ENCODE assay signal across 8 cellular contexts in genomic region chr22:46592390-46592872, GRCh38. TPM values are rescaled to one million over a fixed set of nuclear protein-coding genes. Genes with fewer than 3 reads are reported as not detected.
DNase-seq lines count a peak whose midpoint lies in the region; ATAC-seq and TF ChIP-seq lines count a peak whose summit lies in the region.

No MANE protein-coding gene starts in this region.

- ATAC-seq in HG03097 (IDR thresholded peaks at IDR 0.05; ENCODE audit: low FRiP score, unreplicated experiment), result peak; percentile 32
- no peak for ATAC-seq in WTC11
- no peak for ATAC-seq in GM19328 (IDR thresholded peaks at IDR 0.05; ENCODE audit: unreplicated experiment)

- DNase-seq in GM04504 (ENCODE audit: low read depth) (peak; percentile 31), WTC11 (ENCODE audit: low spot score) (no peak), fibroblast of gingiva (ENCODE audit: low read depth) (peak; percentile 35), skeletal muscle cell (ENCODE audit: low read depth) (peak; percentile 53), 8988T (no peak), glutamatergic neuron (no peak)

- H3K4me3 ChIP-seq in skeletal muscle cell (ENCODE audit: low read depth, low read length), result peak overlapping the region; percentile 36

- peaks cover 20% of the 10 kb centered on the region for H3K4me1 Mint-ChIP-seq in WTC11
- peaks cover 12% of the 10 kb centered on the region for H3K4me1 Mint-ChIP-seq in glutamatergic neuron (ENCODE audit: low read depth, unreplicated experiment)

- H3K36me3 Mint-ChIP-seq in WTC11 (no peaks in the 10 kb centered on the region), glutamatergic neuron (ENCODE audit: unreplicated experiment) (no peaks in the 10 kb centered on the region)

- H3K27ac Mint-ChIP-seq in WTC11 (0 out of 2 replicates have a peak overlapping the region, but pooled peaks have one; percentile 41), glutamatergic neuron (ENCODE audit: unreplicated experiment) (no peak overlapping the region)

- POLR2A ChIA-PET in WTC11 (lab: Charles Lee), result no interaction called here

- CTCF ChIA-PET in WTC11 (lab: Charles Lee), result interaction anchor here (0.9 kb wide), 1 partner anchor 29 kb away, joined by 3 read pairs; no protein-coding TSS in a partner anchor

- no peak overlapping the region for H3K4me3 Mint-ChIP-seq in WTC11
- H3K4me3 Mint-ChIP-seq in glutamatergic neuron (ENCODE audit: unreplicated experiment), result no peak overlapping the region

- H3K9me3 Mint-ChIP-seq in WTC11 (no peaks in the 10 kb centered on the region), glutamatergic neuron (ENCODE audit: unreplicated experiment) (no peaks in the 10 kb centered on the region)

- H3K27me3 Mint-ChIP-seq in WTC11 (ENCODE audit: low read depth) (no peaks in the 10 kb centered on the region), glutamatergic neuron (ENCODE audit: unreplicated experiment) (peaks cover 5% of the 10 kb centered on the region)

- TF ChIP-seq CTCF in WTC11 (IDR thresholded peaks at IDR 0.05), result no peak
- TF ChIP-seq CTCF in glutamatergic neuron (IDR thresholded peaks at IDR 0.05; ENCODE audit: partially characterized antibody, unreplicated experiment), result no peak

TF ChIP-seq in WTC11, 78 proteins besides CTCF, POLR2A, EP300 and RAD21:
- TF ChIP-seq, protein P1, sequence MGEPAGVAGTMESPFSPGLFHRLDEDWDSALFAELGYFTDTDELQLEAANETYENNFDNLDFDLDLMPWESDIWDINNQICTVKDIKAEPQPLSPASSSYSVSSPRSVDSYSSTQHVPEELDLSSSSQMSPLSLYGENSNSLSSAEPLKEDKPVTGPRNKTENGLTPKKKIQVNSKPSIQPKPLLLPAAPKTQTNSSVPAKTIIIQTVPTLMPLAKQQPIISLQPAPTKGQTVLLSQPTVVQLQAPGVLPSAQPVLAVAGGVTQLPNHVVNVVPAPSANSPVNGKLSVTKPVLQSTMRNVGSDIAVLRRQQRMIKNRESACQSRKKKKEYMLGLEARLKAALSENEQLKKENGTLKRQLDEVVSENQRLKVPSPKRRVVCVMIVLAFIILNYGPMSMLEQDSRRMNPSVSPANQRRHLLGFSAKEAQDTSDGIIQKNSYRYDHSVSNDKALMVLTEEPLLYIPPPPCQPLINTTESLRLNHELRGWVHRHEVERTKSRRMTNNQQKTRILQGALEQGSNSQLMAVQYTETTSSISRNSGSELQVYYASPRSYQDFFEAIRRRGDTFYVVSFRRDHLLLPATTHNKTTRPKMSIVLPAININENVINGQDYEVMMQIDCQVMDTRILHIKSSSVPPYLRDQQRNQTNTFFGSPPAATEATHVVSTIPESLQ (CRISPR knock-in tag; IDR thresholded peaks at IDR 0.05), result no peak
- TF ChIP-seq JAZF1 (CRISPR knock-in tag; IDR thresholded peaks at IDR 0.05), result no peak
- no peak for TF ChIP-seq ZNF281 (CRISPR knock-in tag; IDR thresholded peaks at IDR 0.05)
- TF ChIP-seq E2F4 (CRISPR knock-in tag; IDR thresholded peaks at IDR 0.05; ENCODE audit: borderline replicate concordance, low read depth), result no peak
- TF ChIP-seq SP1 (CRISPR knock-in tag; conservative IDR thresholded peaks at IDR 0.05), result no peak
- TF ChIP-seq TEAD4 (CRISPR knock-in tag; IDR thresholded peaks at IDR 0.05), result no peak
- no peak for TF ChIP-seq FOXJ3 (CRISPR knock-in tag; IDR thresholded peaks at IDR 0.05; ENCODE audit: borderline replicate concordance)
- no peak for TF ChIP-seq TP53 (CRISPR knock-in tag; IDR thresholded peaks at IDR 0.05)
- no peak for TF ChIP-seq ZNF219 (CRISPR knock-in tag; IDR thresholded peaks at IDR 0.05; ENCODE audit: borderline replicate concordance)
- TF ChIP-seq SMAD3 (CRISPR knock-in tag; IDR thresholded peaks at IDR 0.05; ENCODE audit: borderline replicate concordance), result no peak
- no peak for TF ChIP-seq NFATC4 (CRISPR knock-in tag; IDR thresholded peaks at IDR 0.05)

RNA-seq across cellular contexts. Expression of gene GRAMD4, which starts 27.8 kb away (rescaled TPM):
- 32.8 to 41.0 TPM (median 33.1 TPM) in 3 replicates for total RNA-seq in WTC11 (2021)
- 85.7 TPM for total RNA-seq in glutamatergic neuron (ENCODE audit: unreplicated experiment)

RNA-seq across cellular contexts. Expression of gene CELSR1, which starts 55.0 kb away (rescaled TPM):
- total RNA-seq in WTC11 (2021) (16.8 to 20.8 TPM (median 19.9 TPM) in 3 replicates), glutamatergic neuron (ENCODE audit: unreplicated experiment) (0.27 TPM)

Comparison
In these comparisons a context has a peak if more than half of its experiments do, and no peak if none do; other contexts are left out.
1. DNase-seq: peak in GM04504 (single experiment), fibroblast of gingiva (single experiment) and skeletal muscle cell (single experiment); none in WTC11 (single experiment), 8988T (single experiment) and glutamatergic neuron (single experiment).
2. RNA of gene CELSR1, which starts 55.0 kb away (total RNA-seq): 16.8 to 20.8 TPM in WTC11; 0.27 TPM in glutamatergic neuron (single experiment); every median in the first group is over 10 times any median in the second.